ENCODE assay signal across 11 cellular contexts in genomic region chr1:220526294-220526693, GRCh38. TPM values are rescaled to one million over a fixed set of nuclear protein-coding genes. Genes with fewer than 3 reads are reported as not detected.
A peak's percentile ranks its signal among the peaks of the same experiment; 100 is the strongest.
DNase-seq lines count a peak whose midpoint lies in the region; ATAC-seq and TF ChIP-seq lines count a peak whose summit lies in the region.
"Had no signal": no experiment of that assay in that cellular context is flagged by ENCODE, and none has a peak within 500 bp of the region (broad histone marks: within the 10 kb centered on the region; RNA-seq: fewer than 3 reads in every experiment).

No MANE protein-coding gene starts in this region.

- 0 out of 2 replicates have a peak, but pooled peaks cover 3% of the 10 kb centered on the region for H3K79me2 ChIP-seq in SK-N-SH (ENCODE audit: insufficient read depth)

- peaks cover 27% of the 10 kb centered on the region for H3K27me3 Mint-ChIP-seq in type B pancreatic cell

- peak; percentile 28 for DNase-seq in SK-N-SH
- peak; percentile 10 for DNase-seq in RPMI8226
- no peak for DNase-seq in fibroblast of mammary gland (ENCODE audit: low read depth)
- no peak for DNase-seq in type B pancreatic cell (ENCODE audit: extremely low spot score, unreplicated experiment)
- DNase-seq in T-helper 9 cell = no peak
- DNase-seq in sciatic nerve (ENCODE audit: low spot score) = no peak
- DNase-seq: activated CD4-positive, alpha-beta T cell treated with anti-CD3 and anti-CD28 coated beads, Interleukin-2, amount 50 U/mL, for 1 hour; kidney had no signal

- H3K9ac ChIP-seq in SK-N-SH = no peak overlapping the region

- no peak for TF ChIP-seq EP300 in SK-N-SH (IDR thresholded peaks at IDR 0.05; ENCODE audit: borderline replicate concordance in 1 of 2, low read depth in 1 of 2, low read length in 1 of 2)

- H3K9me3 ChIP-seq in SK-N-SH = no peaks in the 10 kb centered on the region

- H4K20me1 ChIP-seq in SK-N-SH (ENCODE audit: insufficient read depth) = no peaks in the 10 kb centered on the region

- intact Hi-C loops in sciatic nerve (cut with DNase I) = no loop called here

- H3K4me1 ChIP-seq in SK-N-SH (ENCODE audit: control insufficient read depth in 1 of 2, insufficient read depth in 2 of 2, low read depth in 1 of 2, low read length in 1 of 2) = peaks cover 0 to 11% of the 10 kb centered on the region in 2 experiments; a peak in 2 of 4 replicates

- H3K27ac ChIP-seq in SK-N-SH (ENCODE audit: low read depth in 2 of 2, low read length in 1 of 2) = no peak overlapping the region

- no peaks in the 10 kb centered on the region for H3K36me3 ChIP-seq in SK-N-SH (replicated peaks in 1 of 2; ENCODE audit: control insufficient read depth in 1 of 2, insufficient read depth in 2 of 2, low read length in 1 of 2)

- no peaks in the 10 kb centered on the region for H3F3A ChIP-seq in SK-N-SH (replicated peaks; ENCODE audit: insufficient read depth)

- 79% methylated on average over 7 of the region's 7 CpGs for WGBS in SK-N-SH (ENCODE audit: low lambda C conversion rate)

- H3K4me3 ChIP-seq in SK-N-SH (ENCODE audit: low read depth in 2 of 2, low read length in 1 of 2) (no peak overlapping the region), fibroblast of mammary gland (ENCODE audit: control insufficient read depth, low read depth, low read length) (no peak overlapping the region)

- peaks cover 26% of the 10 kb centered on the region for H3K4me1 Mint-ChIP-seq in type B pancreatic cell (ENCODE audit: unreplicated experiment)

- H3K4me3 Mint-ChIP-seq in type B pancreatic cell = peak overlapping the region; percentile 79

- no peaks in the 10 kb centered on the region for H3K27me3 ChIP-seq in SK-N-SH (ENCODE audit: insufficient read depth)

- peak overlapping the region; percentile 94 for H3K27ac Mint-ChIP-seq in type B pancreatic cell

- POLR2A ChIA-PET in SK-N-SH (lab: Yijun Ruan, JAX) = no interaction called here

- CTCF ChIA-PET in SK-N-SH (lab: Yijun Ruan, JAX) = interaction anchor here (0.9 to 1.6 kb wide), 7 partner anchors 22 to 307 kb away, joined by 3 to 5 read pairs (median 3); no protein-coding TSS in a partner anchor

- ATAC-seq in SK-N-SH treated with all-trans-retinoic acid at 6 μM for 48 hours (no peak), sciatic nerve (no peak), GM19452 (IDR thresholded peaks at IDR 0.05; ENCODE audit: unreplicated experiment) (no peak)

- H3K9me2 ChIP-seq in SK-N-SH = no peaks in the 10 kb centered on the region

- no peaks in the 10 kb centered on the region for H3K9me3 Mint-ChIP-seq in type B pancreatic cell
- H3K9me3 Mint-ChIP-seq: central memory CD8-positive, alpha-beta T cell had no signal

- TF ChIP-seq CTCF in SK-N-SH (IDR thresholded peaks at IDR 0.05) = peak; percentile 30
- TF ChIP-seq CTCF in fibroblast of mammary gland (conservative IDR thresholded peaks at IDR 0.05; ENCODE audit: control insufficient read depth, insufficient read depth, low read depth, low read length) = peak; percentile 23
- TF ChIP-seq CTCF in type B pancreatic cell (conservative IDR thresholded peaks at IDR 0.05) = peak; percentile 66

- peaks cover 4% of the 10 kb centered on the region for H3K36me3 Mint-ChIP-seq in type B pancreatic cell

- H2AFZ ChIP-seq in SK-N-SH (ENCODE audit: low read depth) = no peak overlapping the region

- no peak overlapping the region for H3K4me2 ChIP-seq in SK-N-SH

- TF ChIP-seq RAD21 in SK-N-SH (IDR thresholded peaks at IDR 0.05; ENCODE audit: low read length) = peak; percentile 43

TF ChIP-seq in SK-N-SH, 30 proteins besides CTCF, POLR2A, EP300 and RAD21:
- TF ChIP-seq MAX (IDR thresholded peaks at IDR 0.05; ENCODE audit: low read depth) = no peak
- TF ChIP-seq MEF2A (IDR thresholded peaks at IDR 0.05; ENCODE audit: borderline replicate concordance, low read depth) = no peak
- TF ChIP-seq EZH2phosphoT487 (IDR thresholded peaks at IDR 0.05; ENCODE audit: borderline replicate concordance, low read depth) = no peak
- no peak for TF ChIP-seq YY1 (IDR thresholded peaks at IDR 0.05; ENCODE audit: low read depth)
- no peak for TF ChIP-seq SIN3A (IDR thresholded peaks at IDR 0.05; ENCODE audit: borderline replicate concordance, low read depth, low read length)
- no peak for TF ChIP-seq FOXJ3 (CRISPR knock-in tag; IDR thresholded peaks at IDR 0.05)
- no peak for TF ChIP-seq POLR2AphosphoS5 (IDR thresholded peaks at IDR 0.05; ENCODE audit: low read depth, low read length)
- TF ChIP-seq USF2 (IDR thresholded peaks at IDR 0.05; ENCODE audit: borderline replicate concordance, low read depth, low read length) = no peak
- TF ChIP-seq GABPA (IDR thresholded peaks at IDR 0.05; ENCODE audit: low read depth) = no peak
- TF ChIP-seq RXRA (IDR thresholded peaks at IDR 0.05; ENCODE audit: borderline replicate concordance, low read depth) = no peak
TF ChIP-seq in SK-N-SH: peak in this region for 0.

TF ChIP-seq in SK-N-SH treated with all-trans-retinoic acid at 6 μM for 48 hours, 23 proteins besides CTCF, POLR2A, EP300 and RAD21:
- TF ChIP-seq OSR1 (CRISPR knock-in tag; IDR thresholded peaks at IDR 0.05) (no peak), ARNTL (CRISPR knock-in tag; IDR thresholded peaks at IDR 0.05; ENCODE audit: borderline replicate concordance, low read depth) (no peak), ISL1 (CRISPR knock-in tag; IDR thresholded peaks at IDR 0.05) (no peak), ZNF565 (CRISPR knock-in tag; conservative IDR thresholded peaks at IDR 0.05; ENCODE audit: low read depth) (no peak), CSDC2 (CRISPR knock-in tag; IDR thresholded peaks at IDR 0.05) (no peak), PATZ1 (CRISPR knock-in tag; IDR thresholded peaks at IDR 0.05; ENCODE audit: borderline replicate concordance) (no peak), RARB (CRISPR knock-in tag; IDR thresholded peaks at IDR 0.05) (no peak), CSRNP3 (CRISPR knock-in tag; IDR thresholded peaks at IDR 0.05) (no peak)

RNA-seq across cellular contexts. Expression of gene MARK1, which starts 1.6 kb away (rescaled TPM):
- polyA plus RNA-seq in SK-N-SH (2012; rRNA removed) = 3.0 and 3.1 TPM in 2 replicates
- 3.8 and 3.9 TPM in 2 replicates for polyA plus RNA-seq in SK-N-SH (2012; cell fraction: cytosol; rRNA removed)
- 5.0 and 7.4 TPM in 2 replicates for polyA plus RNA-seq in SK-N-SH (2012; cell fraction: nucleus; rRNA removed)
- total RNA-seq in type B pancreatic cell (ENCODE audit: low replicate concordance) (10.6 and 14.3 TPM in 2 replicates), sciatic nerve (9.8 TPM)

Comparison
In these comparisons a context has a peak if more than half of its experiments do, and no peak if none do; other contexts are left out.
1. DNase-seq: peak in SK-N-SH (single experiment) and RPMI8226 (single experiment); none in fibroblast of mammary gland (single experiment), type B pancreatic cell (single experiment), T-helper 9 cell (single experiment) and sciatic nerve (single experiment).
2. Peak in every context shown above with its lines, with median percentiles within 50 percentile points of each other: CTCF ChIP-seq.